In the genomic region with DNA sequence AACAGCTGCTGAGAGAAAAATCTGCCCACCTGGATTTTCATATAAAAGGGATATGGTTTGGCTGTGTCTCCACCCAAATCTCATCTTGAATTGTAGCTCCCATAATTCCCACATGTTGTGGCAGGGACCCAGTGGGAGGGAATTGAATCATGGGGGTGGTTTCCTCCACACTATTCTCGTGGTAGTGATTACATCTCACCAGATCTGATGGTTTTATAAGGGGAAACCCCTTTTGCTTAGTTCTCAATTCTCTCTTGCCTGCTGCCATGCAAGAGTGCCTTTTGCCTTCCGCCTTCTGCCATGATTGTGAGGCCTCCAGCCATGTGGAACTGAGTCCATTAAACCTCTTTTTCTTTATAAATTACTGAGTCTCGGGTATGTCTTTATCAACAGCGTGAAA, we compare ENCODE assay signal across 9 cellular contexts. TPM values are rescaled to one million over a fixed set of nuclear protein-coding genes. Genes with fewer than 3 reads are reported as not detected.
DNase-seq lines count a peak whose midpoint lies in the region; ATAC-seq and TF ChIP-seq lines count a peak whose summit lies in the region.
"Had no signal": no experiment of that assay in that cellular context is flagged by ENCODE, and none has a peak within 500 bp of the region (broad histone marks: within the 10 kb centered on the region; RNA-seq: fewer than 3 reads in every experiment).

No MANE protein-coding gene starts in this region.

- no peak for DNase-seq in activated T-cell treated with anti-CD3 and anti-CD28 coated beads, Interleukin-2, amount 50 U/mL, for 4 hours
- DNase-seq in activated T-cell treated with anti-CD3 and anti-CD28 coated beads, Interleukin-2, amount 50 U/mL, for 72 hours = no peak
- DNase-seq in posterior vena cava (ENCODE audit: low spot score) (peak; percentile 10), WTC11 (ENCODE audit: low spot score) (no peak), AML-193 (lab: John Stamatoyannopoulos, UW) (no peak)
- DNase-seq: NCI-H774 had no signal

- no peak for TF ChIP-seq CTCF in WTC11 (IDR thresholded peaks at IDR 0.05)

- ATAC-seq in activated T-cell treated with anti-CD3 and anti-CD28 coated beads, Interleukin-2, amount 50 U/mL, for 4 hours = peak; percentile 38 to 55
- ATAC-seq in activated T-cell treated with anti-CD3 and anti-CD28 coated beads, Interleukin-2, amount 50 U/mL, for 72 hours (replicated peaks in 1 of 2) = no peak
- ATAC-seq in GM21737 (IDR thresholded peaks at IDR 0.05; ENCODE audit: unreplicated experiment) = peak; percentile 50
- peak; percentile 61 for ATAC-seq in HG03565 (IDR thresholded peaks at IDR 0.05; ENCODE audit: unreplicated experiment)
- no peak for ATAC-seq in WTC11
- ATAC-seq in HG02588 (IDR thresholded peaks at IDR 0.05; ENCODE audit: unreplicated experiment) = no peak

- H3K9me3 Mint-ChIP-seq in activated T-cell treated with anti-CD3 and anti-CD28 coated beads, Interleukin-2, amount 50 U/mL, for 4 hours = peaks cover 3% of the 10 kb centered on the region
- peaks cover 8 to 9% of the 10 kb centered on the region in 2 donors for H3K9me3 Mint-ChIP-seq in activated T-cell treated with anti-CD3 and anti-CD28 coated beads, Interleukin-2, amount 50 U/mL, for 72 hours
- H3K9me3 Mint-ChIP-seq in WTC11 = 0 out of 2 replicates have a peak, but pooled peaks cover 3% of the 10 kb centered on the region

- CTCF ChIA-PET in WTC11 (lab: Charles Lee) = no interaction called here

- H3K27ac Mint-ChIP-seq in activated T-cell treated with anti-CD3 and anti-CD28 coated beads, Interleukin-2, amount 50 U/mL, for 72 hours = no peak overlapping the region
- no peak overlapping the region for H3K27ac Mint-ChIP-seq in WTC11

- H3K4me3 Mint-ChIP-seq in activated T-cell treated with anti-CD3 and anti-CD28 coated beads, Interleukin-2, amount 50 U/mL, for 4 hours = no peak overlapping the region
- peak overlapping the region in 1 of 2 donors; percentile 59 for H3K4me3 Mint-ChIP-seq in activated T-cell treated with anti-CD3 and anti-CD28 coated beads, Interleukin-2, amount 50 U/mL, for 72 hours
- H3K4me3 Mint-ChIP-seq in WTC11 = no peak overlapping the region

- intact Hi-C loops in posterior vena cava (cut with DNase I) = loop anchor here in 1 of 2 donors (5.0 kb wide), 1 partner anchor 1000 kb away; no protein-coding TSS in a partner anchor

- H3K36me3 Mint-ChIP-seq in activated T-cell treated with anti-CD3 and anti-CD28 coated beads, Interleukin-2, amount 50 U/mL, for 4 hours (ENCODE audit: insufficient read depth) = no peaks in the 10 kb centered on the region
- peaks cover 11 to 12% of the 10 kb centered on the region in 2 donors for H3K36me3 Mint-ChIP-seq in activated T-cell treated with anti-CD3 and anti-CD28 coated beads, Interleukin-2, amount 50 U/mL, for 72 hours (ENCODE audit: insufficient read depth in 2 of 2)
- H3K36me3 Mint-ChIP-seq in WTC11 = no peaks in the 10 kb centered on the region

- H3K27me3 Mint-ChIP-seq in activated T-cell treated with anti-CD3 and anti-CD28 coated beads, Interleukin-2, amount 50 U/mL, for 4 hours (ENCODE audit: low read depth) = no peaks in the 10 kb centered on the region
- peaks cover 17% of the 10 kb centered on the region for H3K27me3 Mint-ChIP-seq in activated T-cell treated with anti-CD3 and anti-CD28 coated beads, Interleukin-2, amount 50 U/mL, for 72 hours (ENCODE audit: low read depth)
- peaks cover 13% of the 10 kb centered on the region for H3K27me3 Mint-ChIP-seq in WTC11 (ENCODE audit: low read depth)

- H3K4me1 Mint-ChIP-seq in activated T-cell treated with anti-CD3 and anti-CD28 coated beads, Interleukin-2, amount 50 U/mL, for 4 hours (ENCODE audit: low read depth) = peaks cover 24% of the 10 kb centered on the region
- peaks cover 39% of the 10 kb centered on the region for H3K4me1 Mint-ChIP-seq in activated T-cell treated with anti-CD3 and anti-CD28 coated beads, Interleukin-2, amount 50 U/mL, for 72 hours (ENCODE audit: low read depth)
- H3K4me1 Mint-ChIP-seq in WTC11 = peaks cover 10% of the 10 kb centered on the region

- POLR2A ChIA-PET in WTC11 (lab: Charles Lee) = no interaction called here

TF ChIP-seq in WTC11, 78 proteins besides CTCF, POLR2A, EP300 and RAD21 (continues in another document):
- TF ChIP-seq ELF4 (CRISPR knock-in tag; IDR thresholded peaks at IDR 0.05; ENCODE audit: low read depth) = no peak
- TF ChIP-seq, protein P1, sequence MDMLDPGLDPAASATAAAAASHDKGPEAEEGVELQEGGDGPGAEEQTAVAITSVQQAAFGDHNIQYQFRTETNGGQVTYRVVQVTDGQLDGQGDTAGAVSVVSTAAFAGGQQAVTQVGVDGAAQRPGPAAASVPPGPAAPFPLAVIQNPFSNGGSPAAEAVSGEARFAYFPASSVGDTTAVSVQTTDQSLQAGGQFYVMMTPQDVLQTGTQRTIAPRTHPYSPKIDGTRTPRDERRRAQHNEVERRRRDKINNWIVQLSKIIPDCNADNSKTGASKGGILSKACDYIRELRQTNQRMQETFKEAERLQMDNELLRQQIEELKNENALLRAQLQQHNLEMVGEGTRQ (CRISPR knock-in tag; IDR thresholded peaks at IDR 0.05) = no peak
- TF ChIP-seq, protein P2, sequence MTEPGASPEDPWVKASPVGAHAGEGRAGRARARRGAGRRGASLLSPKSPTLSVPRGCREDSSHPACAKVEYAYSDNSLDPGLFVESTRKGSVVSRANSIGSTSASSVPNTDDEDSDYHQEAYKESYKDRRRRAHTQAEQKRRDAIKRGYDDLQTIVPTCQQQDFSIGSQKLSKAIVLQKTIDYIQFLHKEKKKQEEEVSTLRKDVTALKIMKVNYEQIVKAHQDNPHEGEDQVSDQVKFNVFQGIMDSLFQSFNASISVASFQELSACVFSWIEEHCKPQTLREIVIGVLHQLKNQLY (CRISPR knock-in tag; IDR thresholded peaks at IDR 0.05) = no peak
- no peak for TF ChIP-seq ZNF121 (CRISPR knock-in tag; IDR thresholded peaks at IDR 0.05)
- TF ChIP-seq, protein P3, sequence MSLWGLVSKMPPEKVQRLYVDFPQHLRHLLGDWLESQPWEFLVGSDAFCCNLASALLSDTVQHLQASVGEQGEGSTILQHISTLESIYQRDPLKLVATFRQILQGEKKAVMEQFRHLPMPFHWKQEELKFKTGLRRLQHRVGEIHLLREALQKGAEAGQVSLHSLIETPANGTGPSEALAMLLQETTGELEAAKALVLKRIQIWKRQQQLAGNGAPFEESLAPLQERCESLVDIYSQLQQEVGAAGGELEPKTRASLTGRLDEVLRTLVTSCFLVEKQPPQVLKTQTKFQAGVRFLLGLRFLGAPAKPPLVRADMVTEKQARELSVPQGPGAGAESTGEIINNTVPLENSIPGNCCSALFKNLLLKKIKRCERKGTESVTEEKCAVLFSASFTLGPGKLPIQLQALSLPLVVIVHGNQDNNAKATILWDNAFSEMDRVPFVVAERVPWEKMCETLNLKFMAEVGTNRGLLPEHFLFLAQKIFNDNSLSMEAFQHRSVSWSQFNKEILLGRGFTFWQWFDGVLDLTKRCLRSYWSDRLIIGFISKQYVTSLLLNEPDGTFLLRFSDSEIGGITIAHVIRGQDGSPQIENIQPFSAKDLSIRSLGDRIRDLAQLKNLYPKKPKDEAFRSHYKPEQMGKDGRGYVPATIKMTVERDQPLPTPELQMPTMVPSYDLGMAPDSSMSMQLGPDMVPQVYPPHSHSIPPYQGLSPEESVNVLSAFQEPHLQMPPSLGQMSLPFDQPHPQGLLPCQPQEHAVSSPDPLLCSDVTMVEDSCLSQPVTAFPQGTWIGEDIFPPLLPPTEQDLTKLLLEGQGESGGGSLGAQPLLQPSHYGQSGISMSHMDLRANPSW (CRISPR knock-in tag; conservative IDR thresholded peaks at IDR 0.05; ENCODE audit: low read depth) = no peak
- TF ChIP-seq ZNF263 (CRISPR knock-in tag; IDR thresholded peaks at IDR 0.05; ENCODE audit: low read depth) = no peak
- TF ChIP-seq, protein P4, sequence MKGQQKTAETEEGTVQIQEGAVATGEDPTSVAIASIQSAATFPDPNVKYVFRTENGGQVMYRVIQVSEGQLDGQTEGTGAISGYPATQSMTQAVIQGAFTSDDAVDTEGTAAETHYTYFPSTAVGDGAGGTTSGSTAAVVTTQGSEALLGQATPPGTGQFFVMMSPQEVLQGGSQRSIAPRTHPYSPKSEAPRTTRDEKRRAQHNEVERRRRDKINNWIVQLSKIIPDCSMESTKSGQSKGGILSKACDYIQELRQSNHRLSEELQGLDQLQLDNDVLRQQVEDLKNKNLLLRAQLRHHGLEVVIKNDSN (CRISPR knock-in tag; IDR thresholded peaks at IDR 0.05) = no peak
- no peak for TF ChIP-seq ZNF232 (CRISPR knock-in tag; IDR thresholded peaks at IDR 0.05)
- no peak for TF ChIP-seq ESRRA (CRISPR knock-in tag; IDR thresholded peaks at IDR 0.05; ENCODE audit: borderline replicate concordance)
- TF ChIP-seq GTF2I (CRISPR knock-in tag; conservative IDR thresholded peaks at IDR 0.05) = no peak
- TF ChIP-seq ETV6 (CRISPR knock-in tag; IDR thresholded peaks at IDR 0.05) = no peak
- TF ChIP-seq, protein P5, sequence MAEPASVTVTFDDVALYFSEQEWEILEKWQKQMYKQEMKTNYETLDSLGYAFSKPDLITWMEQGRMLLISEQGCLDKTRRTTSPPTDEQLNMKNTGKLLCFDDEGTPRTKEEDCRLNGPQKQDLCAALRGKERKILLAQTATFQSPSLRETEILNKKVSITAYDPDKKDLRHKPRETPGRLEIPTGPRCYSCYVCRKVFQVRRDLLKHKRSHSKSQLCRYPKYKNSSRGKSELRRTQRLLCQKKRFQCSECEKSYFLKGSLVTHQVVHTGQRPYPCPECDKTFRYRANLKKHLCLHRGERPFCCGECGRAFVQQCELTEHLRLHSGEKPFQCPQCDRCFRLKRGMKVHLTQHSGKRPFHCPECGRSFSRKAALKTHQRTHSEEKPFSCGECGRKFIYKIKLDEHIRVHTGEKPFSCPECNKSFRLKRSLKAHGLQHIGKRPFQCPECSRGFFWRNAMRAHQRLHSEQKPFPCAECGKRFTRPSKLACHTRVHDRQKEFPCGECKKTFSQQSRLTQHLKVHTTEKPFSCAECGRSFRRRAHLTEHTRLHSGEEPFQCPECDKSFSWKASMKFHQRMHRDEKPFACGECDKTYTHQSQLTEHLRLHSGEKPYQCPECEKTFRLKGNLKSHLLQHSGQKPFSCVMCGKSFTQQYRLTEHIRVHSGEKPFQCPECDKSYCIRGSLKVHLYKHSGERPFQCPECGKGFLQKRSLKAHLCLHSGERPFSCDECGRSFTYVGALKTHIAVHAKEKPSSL (CRISPR knock-in tag; conservative IDR thresholded peaks at IDR 0.05) = no peak
- TF ChIP-seq MYBL2 (CRISPR knock-in tag; IDR thresholded peaks at IDR 0.05) = no peak
- TF ChIP-seq SMAD4 (CRISPR knock-in tag; IDR thresholded peaks at IDR 0.05) = no peak
- no peak for TF ChIP-seq JUN (CRISPR knock-in tag; IDR thresholded peaks at IDR 0.05)

RNA-seq across cellular contexts. Expression of a gene that starts 20.8 kb away (rescaled TPM):
- 1 to 10 TPM; 5.4 to 5.7 (median 5.4) TPM for total RNA-seq in activated T-cell treated with anti-CD3 and anti-CD28 coated beads, Interleukin-2, amount 50 U/mL, for 4 hours
- 100 to 1,000 TPM; 217 to 249 TPM for total RNA-seq in activated T-cell treated with anti-CD3 and anti-CD28 coated beads, Interleukin-2, amount 50 U/mL, for 72 hours
- total RNA-seq in posterior vena cava = 1 to 10 TPM in 1 of 2 donors, under 1 TPM in 1; 0.62 to 2.0 TPM
- 93.6 to 118 TPM (median 96.5 TPM) in 3 replicates for total RNA-seq in WTC11 (2021)

Comparison
In these comparisons a context has a peak if more than half of its experiments do, and no peak if none do; other contexts are left out.
1. ATAC-seq: peak in activated T-cell treated with anti-CD3 and anti-CD28 coated beads, Interleukin-2, amount 50 U/mL, for 4 hours (2 of 2), GM21737 (single experiment) and HG03565 (single experiment); none in activated T-cell treated with anti-CD3 and anti-CD28 coated beads, Interleukin-2, amount 50 U/mL, for 72 hours (0 of 2), WTC11 (single experiment) and HG02588 (single experiment).
2. RNA of a gene that starts 20.8 kb away (total RNA-seq): 217 to 249 TPM in activated T-cell treated with anti-CD3 and anti-CD28 coated beads, Interleukin-2, amount 50 U/mL, for 72 hours and 93.6 to 118 TPM in WTC11; 5.4 to 5.7 TPM in activated T-cell treated with anti-CD3 and anti-CD28 coated beads, Interleukin-2, amount 50 U/mL, for 4 hours and 0.62 to 2.0 TPM in posterior vena cava; every median in the first group is over 10 times any median in the second.